9 cellular contexts compared by ENCODE assay signal in the genomic region with DNA sequence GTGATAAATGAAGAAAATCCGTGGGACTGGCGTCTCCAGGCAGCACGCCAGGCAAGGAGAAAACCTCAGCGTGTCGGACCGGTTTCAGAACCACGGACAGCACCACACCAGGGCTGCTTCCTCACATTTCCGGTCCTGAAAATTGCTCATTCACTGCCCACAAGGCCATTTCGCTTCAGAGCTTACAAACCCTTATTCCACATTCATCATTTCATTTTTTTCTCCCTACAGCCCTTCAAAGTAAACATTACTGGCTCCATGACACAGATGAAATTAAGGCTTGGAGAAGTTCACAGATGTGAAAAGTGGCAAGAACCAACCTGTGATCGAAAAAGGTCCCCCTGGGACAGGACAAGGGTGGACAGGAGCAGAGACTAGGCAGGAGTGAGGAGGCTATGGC. TPM values are rescaled to one million over a fixed set of nuclear protein-coding genes. Genes with fewer than 3 reads are reported as not detected.
DNase-seq lines count a peak whose midpoint lies in the region; ATAC-seq and TF ChIP-seq lines count a peak whose summit lies in the region.
"Had no signal": no experiment of that assay in that cellular context is flagged by ENCODE, and none has a peak within 500 bp of the region (broad histone marks: within the 10 kb centered on the region; RNA-seq: fewer than 3 reads in every experiment).

No MANE protein-coding gene starts in this region.

- H3K4me3 ChIP-seq in retinal pigment epithelial cell (ENCODE audit: low read length): no peak overlapping the region
- H3K4me3 ChIP-seq: upper lobe of left lung had no signal

- no peak for ATAC-seq in HG03354 (IDR thresholded peaks at IDR 0.05; ENCODE audit: poor library complexity, severe bottlenecking, unreplicated experiment)

- DNase-seq in Daoy (ENCODE audit: low read depth) (peak; percentile 91), MV-4-11 (lab: John Stamatoyannopoulos, UW) (peak; percentile 72), activated T-helper 1 cell treated with Interleukin-2 at 50 U/mL for 16 hours (ENCODE audit: low read depth) (peak; percentile 26), glomerular visceral epithelial cell (ENCODE audit: extremely low spot score) (peak; percentile 84), retinal pigment epithelial cell (ENCODE audit: low read depth) (peak; percentile 39), NCI-H2081 (lab: John Stamatoyannopoulos, UW) (no peak), NCI-H146 (lab: John Stamatoyannopoulos, UW) (no peak)

- TF ChIP-seq CTCF in retinal pigment epithelial cell (conservative IDR thresholded peaks at IDR 0.05; ENCODE audit: low read depth, low read length): no peak

RNA-seq across cellular contexts. Expression of gene GPRIN1, which starts 1.5 kb away (rescaled TPM):
- 12.3 and 13.6 TPM in 2 replicates for total RNA-seq in Daoy (2014; rRNA removed; shearing (Covaris generic))

RNA-seq across cellular contexts. Expression of gene SNCB, which starts 18.9 kb away (rescaled TPM):
- 0.11 TPM in 1 of 2 replicates, not detected in the other for total RNA-seq in Daoy (2014; rRNA removed; shearing (Covaris generic))
- total RNA-seq: upper lobe of left lung had no signal

RNA-seq across cellular contexts. Expression of gene EIF4E1B, which starts 19.0 kb away (rescaled TPM):
- total RNA-seq in Daoy (2014; rRNA removed; shearing (Covaris generic)): not detected in 2 replicates
- total RNA-seq: upper lobe of left lung had no signal

RNA-seq across cellular contexts. Expression of gene TSPAN17, which starts 35.8 kb away (rescaled TPM):
- total RNA-seq in Daoy (2014; rRNA removed; shearing (Covaris generic)): 17.0 and 20.2 TPM in 2 replicates

Comparison
In these comparisons a context has a peak if more than half of its experiments do, and no peak if none do; other contexts are left out.
1. DNase-seq: peak in Daoy (single experiment), MV-4-11 (single experiment), activated T-helper 1 cell treated with Interleukin-2 at 50 U/mL for 16 hours (single experiment), glomerular visceral epithelial cell (single experiment) and retinal pigment epithelial cell (single experiment); none in NCI-H2081 (0 of 2) and NCI-H146 (single experiment).